1 cellular context compared by ENCODE assay signal in the genomic region with DNA sequence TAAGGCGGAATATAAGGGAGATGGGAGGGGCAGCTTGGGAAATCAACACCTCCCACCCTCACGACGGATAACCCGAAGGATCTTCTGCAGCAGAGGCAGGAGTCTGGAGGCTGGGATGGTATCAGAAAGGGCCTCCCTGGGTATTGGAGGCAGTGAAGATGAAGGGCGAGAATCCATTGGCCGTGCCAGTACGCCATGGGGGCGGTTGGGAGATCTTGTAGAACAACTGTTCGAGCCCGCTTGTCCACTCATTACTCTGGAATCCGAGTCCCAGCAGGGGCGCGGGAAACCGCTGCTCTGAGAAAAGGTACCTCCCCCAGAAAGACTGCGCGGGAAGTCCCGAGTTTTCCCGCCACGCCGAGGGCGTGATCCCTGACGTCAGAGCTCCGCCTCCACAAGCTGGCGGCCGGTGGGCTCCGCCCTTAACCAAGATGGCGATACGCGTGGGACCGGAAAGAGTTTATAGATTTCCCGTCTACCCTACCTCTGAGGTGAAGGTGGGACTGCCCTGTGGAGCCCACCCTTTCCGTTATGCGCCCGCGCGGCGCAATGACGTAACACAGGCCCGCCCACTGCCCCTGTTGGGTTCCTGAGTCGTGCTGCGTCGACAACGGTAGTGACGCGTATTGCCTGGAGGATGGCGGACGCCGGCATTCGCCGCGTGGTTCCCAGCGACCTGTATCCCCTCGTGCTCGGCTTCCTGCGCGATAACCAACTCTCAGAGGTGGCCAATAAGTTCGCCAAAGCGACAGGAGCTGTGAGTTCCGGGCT.
TF ChIP-seq lines count a peak whose summit lies in the region.

A gene (plus strand): TSS at position 616 of the 771 bp plus-strand sequence. CDS start 22 bp downstream, at position 638.

TF ChIP-seq in HepG2, 621 proteins besides CTCF, POLR2A, EP300 and RAD21 (continued from another document and continues in another):
- TF ChIP-seq, protein P1, sequence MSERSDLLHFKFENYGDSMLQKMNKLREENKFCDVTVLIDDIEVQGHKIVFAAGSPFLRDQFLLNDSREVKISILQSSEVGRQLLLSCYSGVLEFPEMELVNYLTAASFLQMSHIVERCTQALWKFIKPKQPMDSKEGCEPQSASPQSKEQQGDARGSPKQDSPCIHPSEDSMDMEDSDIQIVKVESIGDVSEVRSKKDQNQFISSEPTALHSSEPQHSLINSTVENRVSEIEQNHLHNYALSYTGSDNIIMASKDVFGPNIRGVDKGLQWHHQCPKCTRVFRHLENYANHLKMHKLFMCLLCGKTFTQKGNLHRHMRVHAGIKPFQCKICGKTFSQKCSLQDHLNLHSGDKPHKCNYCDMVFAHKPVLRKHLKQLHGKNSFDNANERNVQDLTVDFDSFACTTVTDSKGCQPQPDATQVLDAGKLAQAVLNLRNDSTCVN (CRISPR knock-in tag; IDR thresholded peaks at IDR 0.05; ENCODE audit: borderline replicate concordance) = peak; percentile 7; the same call in 1 of the 2 replicates
- TF ChIP-seq, protein P2, sequence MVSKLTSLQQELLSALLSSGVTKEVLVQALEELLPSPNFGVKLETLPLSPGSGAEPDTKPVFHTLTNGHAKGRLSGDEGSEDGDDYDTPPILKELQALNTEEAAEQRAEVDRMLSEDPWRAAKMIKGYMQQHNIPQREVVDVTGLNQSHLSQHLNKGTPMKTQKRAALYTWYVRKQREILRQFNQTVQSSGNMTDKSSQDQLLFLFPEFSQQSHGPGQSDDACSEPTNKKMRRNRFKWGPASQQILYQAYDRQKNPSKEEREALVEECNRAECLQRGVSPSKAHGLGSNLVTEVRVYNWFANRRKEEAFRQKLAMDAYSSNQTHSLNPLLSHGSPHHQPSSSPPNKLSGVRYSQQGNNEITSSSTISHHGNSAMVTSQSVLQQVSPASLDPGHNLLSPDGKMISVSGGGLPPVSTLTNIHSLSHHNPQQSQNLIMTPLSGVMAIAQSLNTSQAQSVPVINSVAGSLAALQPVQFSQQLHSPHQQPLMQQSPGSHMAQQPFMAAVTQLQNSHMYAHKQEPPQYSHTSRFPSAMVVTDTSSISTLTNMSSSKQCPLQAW (CRISPR knock-in tag; IDR thresholded peaks at IDR 0.05) = peak; percentile 79
- TF ChIP-seq ZNF17 (CRISPR knock-in tag; IDR thresholded peaks at IDR 0.05) = no peak
- no peak for TF ChIP-seq ZNF577 (CRISPR knock-in tag; IDR thresholded peaks at IDR 0.05; ENCODE audit: borderline replicate concordance, low read depth)
- no peak; the same call in 1 of the 2 replicates for TF ChIP-seq ZNF30 (CRISPR knock-in tag; IDR thresholded peaks at IDR 0.05)
- TF ChIP-seq ZFP37 (CRISPR knock-in tag; IDR thresholded peaks at IDR 0.05; ENCODE audit: borderline replicate concordance) = 0 out of 2 replicates have a peak, but pooled peaks have one; percentile 48
- no peak for TF ChIP-seq PHF21A (CRISPR knock-in tag; IDR thresholded peaks at IDR 0.05)
- TF ChIP-seq ZNF12 (CRISPR knock-in tag; IDR thresholded peaks at IDR 0.05) = 0 out of 2 replicates have a peak, but pooled peaks have one; percentile 35
- TF ChIP-seq, protein P3, sequence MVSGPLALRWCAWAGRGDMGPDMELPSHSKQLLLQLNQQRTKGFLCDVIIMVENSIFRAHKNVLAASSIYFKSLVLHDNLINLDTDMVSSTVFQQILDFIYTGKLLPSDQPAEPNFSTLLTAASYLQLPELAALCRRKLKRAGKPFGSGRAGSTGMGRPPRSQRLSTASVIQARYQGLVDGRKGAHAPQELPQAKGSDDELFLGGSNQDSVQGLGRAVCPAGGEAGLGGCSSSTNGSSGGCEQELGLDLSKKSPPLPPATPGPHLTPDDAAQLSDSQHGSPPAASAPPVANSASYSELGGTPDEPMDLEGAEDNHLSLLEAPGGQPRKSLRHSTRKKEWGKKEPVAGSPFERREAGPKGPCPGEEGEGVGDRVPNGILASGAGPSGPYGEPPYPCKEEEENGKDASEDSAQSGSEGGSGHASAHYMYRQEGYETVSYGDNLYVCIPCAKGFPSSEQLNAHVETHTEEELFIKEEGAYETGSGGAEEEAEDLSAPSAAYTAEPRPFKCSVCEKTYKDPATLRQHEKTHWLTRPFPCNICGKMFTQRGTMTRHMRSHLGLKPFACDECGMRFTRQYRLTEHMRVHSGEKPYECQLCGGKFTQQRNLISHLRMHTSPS (CRISPR knock-in tag; IDR thresholded peaks at IDR 0.05; ENCODE audit: low read depth) = no peak; the same call in 1 of the 2 replicates
- TF ChIP-seq, protein P4, sequence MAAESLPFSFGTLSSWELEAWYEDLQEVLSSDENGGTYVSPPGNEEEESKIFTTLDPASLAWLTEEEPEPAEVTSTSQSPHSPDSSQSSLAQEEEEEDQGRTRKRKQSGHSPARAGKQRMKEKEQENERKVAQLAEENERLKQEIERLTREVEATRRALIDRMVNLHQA (CRISPR knock-in tag; IDR thresholded peaks at IDR 0.05) = no peak
- peak; percentile 35; the same call in 1 of the 2 replicates for TF ChIP-seq CHD4 (IDR thresholded peaks at IDR 0.05; ENCODE audit: borderline replicate concordance, low read length)
- TF ChIP-seq, protein P5, sequence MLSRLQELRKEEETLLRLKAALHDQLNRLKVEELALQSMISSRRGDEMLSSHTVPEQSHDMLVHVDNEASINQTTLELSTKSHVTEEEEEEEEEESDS (CRISPR knock-in tag; IDR thresholded peaks at IDR 0.05; ENCODE audit: borderline replicate concordance) = 0 out of 2 replicates have a peak, but pooled peaks have one; percentile 22
- TF ChIP-seq ZNF841 (CRISPR knock-in tag; IDR thresholded peaks at IDR 0.05; ENCODE audit: borderline replicate concordance) = peak; percentile 72; the same call in 1 of the 2 replicates
- TF ChIP-seq SYNCRIP (IDR thresholded peaks at IDR 0.05; ENCODE audit: insufficient read depth, low read depth, low read length) = no peak
- TF ChIP-seq ZNF253 (CRISPR knock-in tag; IDR thresholded peaks at IDR 0.05; ENCODE audit: borderline replicate concordance) = no peak
- peak; percentile 79; the same call in 1 of the 2 replicates for TF ChIP-seq ZNF354B (CRISPR knock-in tag; IDR thresholded peaks at IDR 0.05)
- no peak for TF ChIP-seq RFX1 (IDR thresholded peaks at IDR 0.05)
- TF ChIP-seq SUZ12 (IDR thresholded peaks at IDR 0.05; ENCODE audit: low read depth, low read length) = no peak
- TF ChIP-seq ZMYM3 (CRISPR knock-in tag; IDR thresholded peaks at IDR 0.05) = no peak
- TF ChIP-seq, protein P6, sequence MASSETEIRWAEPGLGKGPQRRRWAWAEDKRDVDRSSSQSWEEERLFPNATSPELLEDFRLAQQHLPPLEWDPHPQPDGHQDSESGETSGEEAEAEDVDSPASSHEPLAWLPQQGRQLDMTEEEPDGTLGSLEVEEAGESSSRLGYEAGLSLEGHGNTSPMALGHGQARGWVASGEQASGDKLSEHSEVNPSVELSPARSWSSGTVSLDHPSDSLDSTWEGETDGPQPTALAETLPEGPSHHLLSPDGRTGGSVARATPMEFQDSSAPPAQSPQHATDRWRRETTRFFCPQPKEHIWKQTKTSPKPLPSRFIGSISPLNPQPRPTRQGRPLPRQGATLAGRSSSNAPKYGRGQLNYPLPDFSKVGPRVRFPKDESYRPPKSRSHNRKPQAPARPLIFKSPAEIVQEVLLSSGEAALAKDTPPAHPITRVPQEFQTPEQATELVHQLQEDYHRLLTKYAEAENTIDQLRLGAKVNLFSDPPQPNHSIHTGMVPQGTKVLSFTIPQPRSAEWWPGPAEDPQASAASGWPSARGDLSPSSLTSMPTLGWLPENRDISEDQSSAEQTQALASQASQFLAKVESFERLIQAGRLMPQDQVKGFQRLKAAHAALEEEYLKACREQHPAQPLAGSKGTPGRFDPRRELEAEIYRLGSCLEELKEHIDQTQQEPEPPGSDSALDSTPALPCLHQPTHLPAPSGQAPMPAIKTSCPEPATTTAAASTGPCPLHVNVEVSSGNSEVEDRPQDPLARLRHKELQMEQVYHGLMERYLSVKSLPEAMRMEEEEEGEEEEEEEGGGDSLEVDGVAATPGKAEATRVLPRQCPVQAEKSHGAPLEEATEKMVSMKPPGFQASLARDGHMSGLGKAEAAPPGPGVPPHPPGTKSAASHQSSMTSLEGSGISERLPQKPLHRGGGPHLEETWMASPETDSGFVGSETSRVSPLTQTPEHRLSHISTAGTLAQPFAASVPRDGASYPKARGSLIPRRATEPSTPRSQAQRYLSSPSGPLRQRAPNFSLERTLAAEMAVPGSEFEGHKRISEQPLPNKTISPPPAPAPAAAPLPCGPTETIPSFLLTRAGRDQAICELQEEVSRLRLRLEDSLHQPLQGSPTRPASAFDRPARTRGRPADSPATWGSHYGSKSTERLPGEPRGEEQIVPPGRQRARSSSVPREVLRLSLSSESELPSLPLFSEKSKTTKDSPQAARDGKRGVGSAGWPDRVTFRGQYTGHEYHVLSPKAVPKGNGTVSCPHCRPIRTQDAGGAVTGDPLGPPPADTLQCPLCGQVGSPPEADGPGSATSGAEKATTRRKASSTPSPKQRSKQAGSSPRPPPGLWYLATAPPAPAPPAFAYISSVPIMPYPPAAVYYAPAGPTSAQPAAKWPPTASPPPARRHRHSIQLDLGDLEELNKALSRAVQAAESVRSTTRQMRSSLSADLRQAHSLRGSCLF (CRISPR knock-in tag; IDR thresholded peaks at IDR 0.05; ENCODE audit: borderline replicate concordance) = no peak
- peak; percentile 20 for TF ChIP-seq ZNF263 (CRISPR knock-in tag; IDR thresholded peaks at IDR 0.05)
- peak; percentile 84 for TF ChIP-seq KMT2B (CRISPR knock-in tag; IDR thresholded peaks at IDR 0.05)
- TF ChIP-seq SIN3A (IDR thresholded peaks at IDR 0.05; ENCODE audit: borderline replicate concordance, low read depth, low read length) = peak; percentile 86; the same call in 1 of the 2 replicates
- TF ChIP-seq, protein P7, sequence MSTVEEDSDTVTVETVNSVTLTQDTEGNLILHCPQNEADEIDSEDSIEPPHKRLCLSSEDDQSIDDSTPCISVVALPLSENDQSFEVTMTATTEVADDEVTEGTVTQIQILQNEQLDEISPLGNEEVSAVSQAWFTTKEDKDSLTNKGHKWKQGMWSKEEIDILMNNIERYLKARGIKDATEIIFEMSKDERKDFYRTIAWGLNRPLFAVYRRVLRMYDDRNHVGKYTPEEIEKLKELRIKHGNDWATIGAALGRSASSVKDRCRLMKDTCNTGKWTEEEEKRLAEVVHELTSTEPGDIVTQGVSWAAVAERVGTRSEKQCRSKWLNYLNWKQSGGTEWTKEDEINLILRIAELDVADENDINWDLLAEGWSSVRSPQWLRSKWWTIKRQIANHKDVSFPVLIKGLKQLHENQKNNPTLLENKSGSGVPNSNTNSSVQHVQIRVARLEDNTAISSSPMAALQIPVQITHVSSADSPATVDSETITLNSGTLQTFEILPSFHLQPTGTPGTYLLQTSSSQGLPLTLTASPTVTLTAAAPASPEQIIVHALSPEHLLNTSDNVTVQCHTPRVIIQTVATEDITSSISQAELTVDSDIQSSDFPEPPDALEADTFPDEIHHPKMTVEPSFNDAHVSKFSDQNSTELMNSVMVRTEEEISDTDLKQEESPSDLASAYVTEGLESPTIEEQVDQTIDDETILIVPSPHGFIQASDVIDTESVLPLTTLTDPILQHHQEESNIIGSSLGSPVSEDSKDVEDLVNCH (CRISPR knock-in tag; IDR thresholded peaks at IDR 0.05) = no peak
- peak; percentile 82 for TF ChIP-seq CEBPG (CRISPR knock-in tag; IDR thresholded peaks at IDR 0.05)
- no peak for TF ChIP-seq RBM39 (IDR thresholded peaks at IDR 0.05; ENCODE audit: low read depth, low read length, poor library complexity, severe bottlenecking)
- no peak for TF ChIP-seq TRIM24 (CRISPR knock-in tag; IDR thresholded peaks at IDR 0.05)
- peak; percentile 29; the same call in 1 of the 2 replicates for TF ChIP-seq GATAD2A (CRISPR knock-in tag; IDR thresholded peaks at IDR 0.05)
- TF ChIP-seq ZNF343 (CRISPR knock-in tag; IDR thresholded peaks at IDR 0.05) = peak; percentile 69; the same call in 1 of the 2 replicates
- TF ChIP-seq, protein P8, sequence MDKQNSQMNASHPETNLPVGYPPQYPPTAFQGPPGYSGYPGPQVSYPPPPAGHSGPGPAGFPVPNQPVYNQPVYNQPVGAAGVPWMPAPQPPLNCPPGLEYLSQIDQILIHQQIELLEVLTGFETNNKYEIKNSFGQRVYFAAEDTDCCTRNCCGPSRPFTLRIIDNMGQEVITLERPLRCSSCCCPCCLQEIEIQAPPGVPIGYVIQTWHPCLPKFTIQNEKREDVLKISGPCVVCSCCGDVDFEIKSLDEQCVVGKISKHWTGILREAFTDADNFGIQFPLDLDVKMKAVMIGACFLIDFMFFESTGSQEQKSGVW (CRISPR knock-in tag; IDR thresholded peaks at IDR 0.05; ENCODE audit: borderline replicate concordance) = no peak
- TF ChIP-seq, protein P9, sequence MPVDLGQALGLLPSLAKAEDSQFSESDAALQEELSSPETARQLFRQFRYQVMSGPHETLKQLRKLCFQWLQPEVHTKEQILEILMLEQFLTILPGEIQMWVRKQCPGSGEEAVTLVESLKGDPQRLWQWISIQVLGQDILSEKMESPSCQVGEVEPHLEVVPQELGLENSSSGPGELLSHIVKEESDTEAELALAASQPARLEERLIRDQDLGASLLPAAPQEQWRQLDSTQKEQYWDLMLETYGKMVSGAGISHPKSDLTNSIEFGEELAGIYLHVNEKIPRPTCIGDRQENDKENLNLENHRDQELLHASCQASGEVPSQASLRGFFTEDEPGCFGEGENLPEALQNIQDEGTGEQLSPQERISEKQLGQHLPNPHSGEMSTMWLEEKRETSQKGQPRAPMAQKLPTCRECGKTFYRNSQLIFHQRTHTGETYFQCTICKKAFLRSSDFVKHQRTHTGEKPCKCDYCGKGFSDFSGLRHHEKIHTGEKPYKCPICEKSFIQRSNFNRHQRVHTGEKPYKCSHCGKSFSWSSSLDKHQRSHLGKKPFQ (CRISPR knock-in tag; IDR thresholded peaks at IDR 0.05; ENCODE audit: insufficient replicate concordance) = peak; percentile 84
- TF ChIP-seq POLR2G (IDR thresholded peaks at IDR 0.05; ENCODE audit: low read depth, low read length) = peak; percentile 93
- peak; percentile 32; the same call in 1 of the 2 replicates for TF ChIP-seq JUND (CRISPR knock-in tag; IDR thresholded peaks at IDR 0.05)
- no peak for TF ChIP-seq TCF7L2 (IDR thresholded peaks at IDR 0.05; ENCODE audit: low read depth, low read length)
- TF ChIP-seq SIX1 (CRISPR knock-in tag; IDR thresholded peaks at IDR 0.05; ENCODE audit: borderline replicate concordance) = 0 out of 2 replicates have a peak, but pooled peaks have one; percentile 41
- TF ChIP-seq HNRNPUL1 (IDR thresholded peaks at IDR 0.05; ENCODE audit: low read depth, low read length) = no peak
- peak; percentile 91 for TF ChIP-seq TAF1 (CRISPR knock-in tag; IDR thresholded peaks at IDR 0.05)
- peak; percentile 81 for TF ChIP-seq ARNTL (CRISPR knock-in tag; IDR thresholded peaks at IDR 0.05)
- peak; percentile 85 for TF ChIP-seq BORCS8-MEF2B (CRISPR knock-in tag; IDR thresholded peaks at IDR 0.05)
- TF ChIP-seq KMT2A (CRISPR knock-in tag; IDR thresholded peaks at IDR 0.05) = no peak; the same call in 1 of the 2 replicates
- TF ChIP-seq SMARCC2 (IDR thresholded peaks at IDR 0.05) = no peak
- TF ChIP-seq ZNF432 (CRISPR knock-in tag; IDR thresholded peaks at IDR 0.05; ENCODE audit: borderline replicate concordance) = no peak
- TF ChIP-seq NAIF1 (CRISPR knock-in tag; IDR thresholded peaks at IDR 0.05; ENCODE audit: borderline replicate concordance) = no peak
- TF ChIP-seq PITX1 (CRISPR knock-in tag; IDR thresholded peaks at IDR 0.05) = peak; percentile 12; the same call in 1 of the 2 replicates
- TF ChIP-seq HMG20B (CRISPR knock-in tag; conservative IDR thresholded peaks at IDR 0.05) = no peak
- TF ChIP-seq, protein P10, sequence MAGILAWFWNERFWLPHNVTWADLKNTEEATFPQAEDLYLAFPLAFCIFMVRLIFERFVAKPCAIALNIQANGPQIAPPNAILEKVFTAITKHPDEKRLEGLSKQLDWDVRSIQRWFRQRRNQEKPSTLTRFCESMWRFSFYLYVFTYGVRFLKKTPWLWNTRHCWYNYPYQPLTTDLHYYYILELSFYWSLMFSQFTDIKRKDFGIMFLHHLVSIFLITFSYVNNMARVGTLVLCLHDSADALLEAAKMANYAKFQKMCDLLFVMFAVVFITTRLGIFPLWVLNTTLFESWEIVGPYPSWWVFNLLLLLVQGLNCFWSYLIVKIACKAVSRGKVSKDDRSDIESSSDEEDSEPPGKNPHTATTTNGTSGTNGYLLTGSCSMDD (CRISPR knock-in tag; IDR thresholded peaks at IDR 0.05) = no peak
- 0 out of 2 replicates have a peak, but pooled peaks have one; percentile 39 for TF ChIP-seq KDM4B (CRISPR knock-in tag; IDR thresholded peaks at IDR 0.05)
